12 cellular contexts compared by ENCODE assay signal in the genomic region with DNA sequence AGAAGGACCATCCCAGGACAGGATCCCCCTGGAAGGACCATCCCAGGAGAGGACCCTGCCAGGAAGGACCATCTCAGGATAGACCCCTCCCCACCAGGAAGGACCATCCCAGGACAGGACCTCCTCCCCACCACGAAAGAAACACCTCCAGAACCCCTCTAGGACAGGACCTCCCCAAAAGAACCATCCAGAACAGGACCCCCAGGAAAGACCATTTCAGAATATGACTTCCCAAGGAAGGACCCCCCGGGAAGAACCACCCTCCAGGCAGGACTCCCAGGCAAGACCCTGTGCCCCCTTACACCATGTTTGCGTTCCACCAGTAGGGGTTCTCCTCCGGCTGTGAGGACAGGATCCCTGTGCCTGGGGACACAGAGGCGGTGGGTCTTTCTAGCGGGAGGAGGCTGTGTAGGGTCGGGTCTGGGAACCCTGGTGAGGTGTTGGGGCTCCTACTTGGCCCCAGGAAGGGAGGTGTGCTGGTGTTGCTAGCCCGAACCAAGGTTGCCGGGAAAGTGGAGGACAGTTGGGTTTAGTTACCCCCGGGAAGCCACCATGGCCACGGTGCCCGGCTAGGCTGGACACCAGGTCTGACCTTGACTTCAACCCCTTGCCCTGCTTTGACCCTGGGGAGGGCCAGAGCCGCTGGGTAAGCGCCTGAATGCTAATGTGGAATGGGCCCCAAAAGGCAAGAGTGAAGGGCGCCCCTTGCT. TPM values are rescaled to one million over a fixed set of nuclear protein-coding genes. Genes with fewer than 3 reads are reported as not detected.
DNase-seq lines count a peak whose midpoint lies in the region; ATAC-seq, FAIRE-seq and TF ChIP-seq lines count a peak whose summit lies in the region.
"Had no signal": no experiment of that assay in that cellular context is flagged by ENCODE, and none has a peak within 500 bp of the region (broad histone marks: within the 10 kb centered on the region; RNA-seq: fewer than 3 reads in every experiment).

No MANE protein-coding gene starts in this region.

- POLR2A ChIA-PET in CD8-positive, alpha-beta memory T cell (lab: Charles Lee), result interaction anchor here (0.6 to 2.4 kb wide), 7 partner anchors 10 to 140 kb away, joined by 3 to 12 read pairs (median 5); partner anchors contain the start of genes CENPX, DCXR and LRRC45
- POLR2A ChIA-PET in K562 (lab: Yijun Ruan, JAX), result interaction anchor here (0.6 to 1.6 kb wide), 9 partner anchors 16 to 224 kb away, joined by 3 to 5 read pairs (median 3); partner anchors contain the start of genes ASPSCR1, CENPX, LRRC45 and PYCR1
- POLR2A ChIA-PET in RWPE1 (lab: Yijun Ruan, JAX; ENCODE audit: low non-redundant PET), result interaction anchor here (1.0 kb wide), 1 partner anchor 61 kb away, joined by 4 read pairs; no protein-coding TSS in a partner anchor

- no peaks in the 10 kb centered on the region for H3K9me1 ChIP-seq in K562 (ENCODE audit: control insufficient read depth, insufficient read depth, low read length)

- peaks cover 13% of the 10 kb centered on the region for H3K27me3 ChIP-seq in CD8-positive, alpha-beta memory T cell (ENCODE audit: insufficient read depth, low read length, poor library complexity, severe bottlenecking)
- H3K27me3 ChIP-seq in K562 (ENCODE audit: control insufficient read depth in 2 of 2, insufficient read depth in 2 of 2, low read length in 2 of 2) (no peaks in the 10 kb centered on the region), gastrocnemius medialis (peaks cover 7 to 21% (median 19%) of the 10 kb centered on the region in 3 donors)

- H3K27ac Mint-ChIP-seq in CD8-positive, alpha-beta memory T cell, result peak overlapping the region in 1 of 8 donors; percentile 40
- H3K27ac Mint-ChIP-seq in natural killer cell treated with Interleukin-12 subunit alpha and Interleukin-12 subunit beta and Interleukin-15 and Interleukin-18, amount 100 ng/mL, for 72 hours, result no peak overlapping the region

- intact Hi-C loops in K562 (cut with micrococcal nuclease) (loop anchor here (1.0 to 10.0 kb wide), 2 partner anchors 63 to 196 kb away; no protein-coding TSS in a partner anchor), gastrocnemius medialis (cut with DNase I; ENCODE audit: low total_unique reads) (loop anchor here (1.0 to 2.0 kb wide), 3 partner anchors 33 to 196 kb away; no protein-coding TSS in a partner anchor)

- H3K79me2 ChIP-seq in K562 (ENCODE audit: control insufficient read depth, insufficient read depth, low read length), result peaks cover 20% of the 10 kb centered on the region

- H3K27ac ChIP-seq in CD8-positive, alpha-beta memory T cell (ENCODE audit: low read depth, low read length), result no peak overlapping the region
- H3K27ac ChIP-seq in K562 (ENCODE audit: extremely low read depth, low read depth, low read length) (peak overlapping the region; percentile 68), gastrocnemius medialis (peak overlapping the region in 2 of 4 donors; percentile 8 to 48), RWPE1 (no peak overlapping the region)
- H3K27ac ChIP-seq: tibial artery had no signal

- FAIRE-seq in K562 (lab: Jason Lieb, UNC), result peak; percentile 63
- FAIRE-seq: astrocyte had no signal

- H3K9me3 ChIP-seq in CD8-positive, alpha-beta memory T cell (ENCODE audit: low read length), result no peaks in the 10 kb centered on the region
- H3K9me3 ChIP-seq in K562 (replicated peaks; ENCODE audit: control insufficient read depth, insufficient read depth, low read depth, low read length), result no peaks in the 10 kb centered on the region
- no peaks in the 10 kb centered on the region for H3K9me3 ChIP-seq in gastrocnemius medialis
- H3K9me3 ChIP-seq: tibial artery had no signal

- H3K9ac ChIP-seq in K562 (ENCODE audit: insufficient read depth in 1 of 2, low read depth in 2 of 2, low read length in 2 of 2), result peak overlapping the region; percentile 82 to 92

- in situ Hi-C loops in K562 (cut with MboI) (no loop called here), gastrocnemius medialis (cut with MboI; ENCODE audit: low sequenced_read_pairs in 4 of 4) (no loop called here)

- H3K4me1 Mint-ChIP-seq in CD8-positive, alpha-beta memory T cell, result peaks cover 4 to 11% (median 5%) of the 10 kb centered on the region in 3 donors
- peaks cover 0 to 6% of the 10 kb centered on the region in 2 donors for H3K4me1 Mint-ChIP-seq in natural killer cell treated with Interleukin-12 subunit alpha and Interleukin-12 subunit beta and Interleukin-15 and Interleukin-18, amount 100 ng/mL, for 72 hours (ENCODE audit: low read depth in 2 of 2)

- ATAC-seq in K562, result peak; percentile 16
- ATAC-seq in natural killer cell treated with Interleukin-12 subunit alpha and Interleukin-12 subunit beta and Interleukin-15 and Interleukin-18, amount 100 ng/mL, for 72 hours, result no peak
- no peak for ATAC-seq in gastrocnemius medialis

- H3K4me3 ChIP-seq in CD8-positive, alpha-beta memory T cell (ENCODE audit: low read length), result no peak overlapping the region
- H3K4me3 ChIP-seq in K562, result peak overlapping the region; percentile 58
- peak overlapping the region in 2 of 4 donors; percentile 46 to 51 for H3K4me3 ChIP-seq in gastrocnemius medialis

- no peaks in the 10 kb centered on the region for H4K20me1 ChIP-seq in K562 (replicated peaks; ENCODE audit: control insufficient read depth, insufficient read depth, low read length)

- TF ChIP-seq EP300 in K562 (IDR thresholded peaks at IDR 0.05; ENCODE audit: low read length), result no peak

- H3K4me1 ChIP-seq in CD8-positive, alpha-beta memory T cell (ENCODE audit: insufficient read depth, low read length), result no peaks in the 10 kb centered on the region
- H3K4me1 ChIP-seq in K562 (replicated peaks in 1 of 2; ENCODE audit: control insufficient read depth in 2 of 2, insufficient read depth in 2 of 2, low read length in 2 of 2) (peaks cover 7 to 71% of the 10 kb centered on the region in 2 experiments; a peak in 4 of 5 replicates), gastrocnemius medialis (peaks cover 12 to 23% of the 10 kb centered on the region in 2 donors)

- no peaks in the 10 kb centered on the region for H3K9me3 Mint-ChIP-seq in CD8-positive, alpha-beta memory T cell
- H3K9me3 Mint-ChIP-seq in natural killer cell treated with Interleukin-12 subunit alpha and Interleukin-12 subunit beta and Interleukin-15 and Interleukin-18, amount 100 ng/mL, for 72 hours, result no peaks in the 10 kb centered on the region

- H3K36me3 Mint-ChIP-seq in CD8-positive, alpha-beta memory T cell, result no peaks in the 10 kb centered on the region
- H3K36me3 Mint-ChIP-seq in natural killer cell treated with Interleukin-12 subunit alpha and Interleukin-12 subunit beta and Interleukin-15 and Interleukin-18, amount 100 ng/mL, for 72 hours, result no peaks in the 10 kb centered on the region

- no peak for TF ChIP-seq POLR2A in K562 (conservative IDR thresholded peaks at IDR 0.05)
- no peak for TF ChIP-seq POLR2A in gastrocnemius medialis (IDR thresholded peaks at IDR 0.05)

- WGBS in K562 (ENCODE audit: insufficient coverage, low coverage, missing lambda C conversion rate), result 42% methylated on average over 12 of the region's 15 CpGs

- H2AFZ ChIP-seq in K562 (ENCODE audit: low read depth, low read length), result peak overlapping the region; percentile 88

- CTCF ChIA-PET in CD8-positive, alpha-beta memory T cell (lab: Charles Lee), result interaction anchor here (0.7 to 4.8 kb wide), 32 partner anchors 8 to 247 kb away, joined by 3 to 83 read pairs (median 4); partner anchors contain the start of genes ARHGDIA, CENPX, DCXR and GPS1
- CTCF ChIA-PET in K562 (lab: Yijun Ruan, JAX; ENCODE audit: low intra/inter-chr PET ratio) (interaction anchor here (1.0 to 5.2 kb wide), 6 partner anchors 61 to 808 kb away, joined by 3 to 103 read pairs (median 10); partner anchors contain the start of genes CENPX, DCXR and LRRC45), RWPE1 (lab: Yijun Ruan, JAX) (interaction anchor here (0.5 to 3.2 kb wide), 32 partner anchors 8 to 1950 kb away, joined by 3 to 128 read pairs (median 4); partner anchors contain the start of genes CENPX, LRRC45 and RAC3)

- H3K36me3 ChIP-seq in CD8-positive, alpha-beta memory T cell (ENCODE audit: insufficient read depth, low read length), result no peaks in the 10 kb centered on the region
- H3K36me3 ChIP-seq in K562 (ENCODE audit: control insufficient read depth, insufficient read depth, low read length) (peaks cover 18% of the 10 kb centered on the region; the same call in 2 of the 3 replicates), gastrocnemius medialis (no peaks in the 10 kb centered on the region)
- H3K36me3 ChIP-seq: tibial artery had no signal

- peak overlapping the region; percentile 41 to 59 (median 45) for H3K4me3 Mint-ChIP-seq in CD8-positive, alpha-beta memory T cell
- peak overlapping the region; percentile 55 for H3K4me3 Mint-ChIP-seq in natural killer cell treated with Interleukin-12 subunit alpha and Interleukin-12 subunit beta and Interleukin-15 and Interleukin-18, amount 100 ng/mL, for 72 hours

- H3K4me2 ChIP-seq in K562 (ENCODE audit: insufficient read depth, low read length), result peak overlapping the region; percentile 85

- BruUV-seq in K562 (replicated peaks; lab: Mats Ljungman, UMichigan), result no TSS peak

- no peak for TF ChIP-seq RAD21 in K562 (CRISPR knock-in tag; conservative IDR thresholded peaks at IDR 0.05 in 1 of 2, IDR thresholded peaks at IDR 0.05 in 1 of 2)

- peaks cover 21 to 25% of the 10 kb centered on the region in 2 donors for H3K27me3 Mint-ChIP-seq in CD8-positive, alpha-beta memory T cell
- peaks cover 10 to 13% of the 10 kb centered on the region in 2 donors for H3K27me3 Mint-ChIP-seq in natural killer cell treated with Interleukin-12 subunit alpha and Interleukin-12 subunit beta and Interleukin-15 and Interleukin-18, amount 100 ng/mL, for 72 hours

- no peak for DNase-seq in CD8-positive, alpha-beta memory T cell
- DNase-seq in HuH-7 (ENCODE audit: low spot score), result peak; percentile 46
- peak; percentile 37 to 44 (median 40) for DNase-seq in K562 (ENCODE audit: extremely low read depth in 1 of 4, low spot score in 3 of 4)
- no peak for DNase-seq in natural killer cell treated with Interleukin-12 subunit alpha and Interleukin-12 subunit beta and Interleukin-15 and Interleukin-18, amount 100 ng/mL, for 72 hours (ENCODE audit: low spot score)
- DNase-seq in gastrocnemius medialis, result no peak
- no peak for DNase-seq in activated effector memory CD4-positive, alpha-beta T cell treated with Interleukin-2 at 50 U/mL for 16 hours
- DNase-seq in RWPE1 (ENCODE audit: low spot score), result no peak

- TF ChIP-seq CTCF in K562 (IDR thresholded peaks at IDR 0.05 in 2 of 3, conservative IDR thresholded peaks at IDR 0.05 in 1 of 3; ENCODE audit: insufficient read depth in 2 of 3, low read depth in 1 of 3, low read length in 3 of 3) (peak in 2 of 3 experiments; percentile 8 to 32; a peak in 2 of 6 replicates), gastrocnemius medialis (IDR thresholded peaks at IDR 0.05 in 4 of 5, conservative IDR thresholded peaks at IDR 0.05 in 1 of 5) (no peak), RWPE1 (conservative IDR thresholded peaks at IDR 0.05; ENCODE audit: low read depth) (no peak)

RNA-seq across cellular contexts. Expression of gene NOTUM, which starts 2.2 kb away (rescaled TPM):
- under 1 TPM; 0.33 to 0.35 TPM for total RNA-seq in CD8-positive, alpha-beta memory T cell
- polyA plus RNA-seq in CD8-positive, alpha-beta memory T cell, result not detected
- total RNA-seq in K562 (2011; cell fraction: chromatin; rRNA removed; ENCODE audit: low replicate concordance), result 8.4 and 25.5 TPM in 2 replicates
- 25.5 and 27.9 TPM in 2 replicates for total RNA-seq in K562 (2011; cell fraction: nucleolus; rRNA removed)
- 15.3 and 16.9 TPM in 2 replicates for total RNA-seq in K562 (2011; cell fraction: nucleoplasm; rRNA removed)
- 13.9 and 22.5 TPM in 2 replicates for total RNA-seq in K562 (2014; rRNA removed)
- 0.99 and 1.3 TPM in 2 replicates for total RNA-seq in K562 (2014; rRNA removed; fragmentation: Illumina TruSeq; extraction: Trizol)
- 4.1 and 4.2 TPM in 2 replicates for total RNA-seq in K562 (2015; rRNA removed; fragmentation: Illumina TruSeq; extraction: Trizol)
- 11.8 and 14.1 TPM in 2 replicates for total RNA-seq in K562 (2021)
- 4.5 and 6.1 TPM in 2 replicates for polyA plus RNA-seq in K562 (2011; rRNA removed)
- 7.8 and 22.0 TPM in 2 replicates for polyA plus RNA-seq in K562 (2011; cell fraction: cytosol; rRNA removed)
- polyA plus RNA-seq in K562 (2011; cell fraction: nucleus; rRNA removed), result 10.3 and 25.0 TPM in 2 replicates
- polyA plus RNA-seq in K562 (2012), result 8.5 and 11.5 TPM in 2 replicates
- polyA plus RNA-seq in K562 (2014; fragmentation: Illumina TruSeq; extraction: Trizol), result 1.9 and 5.3 TPM in 2 replicates
- under 1 TPM; 0.03 to 0.17 TPM for polyA plus RNA-seq in K562 (2014; fragmentation: Nextera tagmentation; extraction: Ambion mirVana)
- polyA plus RNA-seq in K562 (2014; rRNA removed), result 13.4 and 14.0 TPM in 2 replicates
- polyA minus RNA-seq in K562 (2011; rRNA and poly(A)+ RNA removed), result 0.72 and 1.6 TPM in 2 replicates
- polyA minus RNA-seq in K562 (2011; cell fraction: cytosol; rRNA and poly(A)+ RNA removed), result 4.7 and 5.6 TPM in 2 replicates
- 14.7 and 15.2 TPM in 2 replicates for polyA minus RNA-seq in K562 (2011; cell fraction: nucleus; rRNA and poly(A)+ RNA removed)
- total RNA-seq in natural killer cell treated with Interleukin-12 subunit alpha and Interleukin-12 subunit beta and Interleukin-15 and Interleukin-18, amount 100 ng/mL, for 72 hours, result under 1 TPM in 1 of 2 donors, not detected in 1; 0.17 TPM
- total RNA-seq in gastrocnemius medialis, result 1 to 10 TPM in 3 of 4 donors, not detected in 1; 1.7 to 1.8 (median 1.7) TPM
- total RNA-seq: epithelial cell of proximal tubule, posterior vena cava had no signal

RNA-seq across cellular contexts. Expression of gene MYADML2, which starts 11.8 kb away (rescaled TPM):
- total RNA-seq in CD8-positive, alpha-beta memory T cell, result not detected
- not detected for polyA plus RNA-seq in CD8-positive, alpha-beta memory T cell
- not detected in 2 replicates for total RNA-seq in K562 (2011; cell fraction: chromatin; rRNA removed; ENCODE audit: low replicate concordance)
- total RNA-seq in K562 (2011; cell fraction: nucleolus; rRNA removed), result not detected in 2 replicates
- not detected in 2 replicates for total RNA-seq in K562 (2011; cell fraction: nucleoplasm; rRNA removed)
- not detected in 2 replicates for total RNA-seq in K562 (2014; rRNA removed)
- not detected in 2 replicates for total RNA-seq in K562 (2014; rRNA removed; fragmentation: Illumina TruSeq; extraction: Trizol)
- total RNA-seq in K562 (2015; rRNA removed; fragmentation: Illumina TruSeq; extraction: Trizol), result not detected in 2 replicates
- not detected in 2 replicates for total RNA-seq in K562 (2021)
- not detected in 2 replicates for polyA plus RNA-seq in K562 (2011; rRNA removed)
- not detected in 2 replicates for polyA plus RNA-seq in K562 (2011; cell fraction: cytosol; rRNA removed)
- polyA plus RNA-seq in K562 (2011; cell fraction: nucleus; rRNA removed), result not detected in 2 replicates
- polyA plus RNA-seq in K562 (2012), result 0.05 and 0.26 TPM in 2 replicates
- polyA plus RNA-seq in K562 (2014; fragmentation: Illumina TruSeq; extraction: Trizol), result not detected in 2 replicates
- not detected for polyA plus RNA-seq in K562 (2014; fragmentation: Nextera tagmentation; extraction: Ambion mirVana)
- polyA plus RNA-seq in K562 (2014; rRNA removed), result not detected in 2 replicates
- not detected in 2 replicates for polyA minus RNA-seq in K562 (2011; rRNA and poly(A)+ RNA removed)
- not detected in 2 replicates for polyA minus RNA-seq in K562 (2011; cell fraction: cytosol; rRNA and poly(A)+ RNA removed)
- polyA minus RNA-seq in K562 (2011; cell fraction: nucleus; rRNA and poly(A)+ RNA removed), result not detected in 2 replicates
- total RNA-seq in natural killer cell treated with Interleukin-12 subunit alpha and Interleukin-12 subunit beta and Interleukin-15 and Interleukin-18, amount 100 ng/mL, for 72 hours, result not detected
- total RNA-seq in gastrocnemius medialis, result 10 to 100 TPM in 2 of 4 donors, 1 to 10 TPM in 2; 2.9 to 24.9 (median 13.3) TPM
- total RNA-seq: astrocyte, Daoy, epithelial cell of proximal tubule, posterior vena cava had no signal

RNA-seq across cellular contexts. Expression of gene ASPSCR1, which starts 18.6 kb away (rescaled TPM):
- total RNA-seq in CD8-positive, alpha-beta memory T cell, result 10 to 100 TPM; 32.0 to 35.9 TPM
- polyA plus RNA-seq in CD8-positive, alpha-beta memory T cell, result 29.2 TPM
- total RNA-seq in K562 (2011; cell fraction: chromatin; rRNA removed; ENCODE audit: low replicate concordance), result 32.2 and 96.0 TPM in 2 replicates
- total RNA-seq in K562 (2011; cell fraction: nucleolus; rRNA removed), result 68.7 and 87.6 TPM in 2 replicates
- 42.2 and 44.0 TPM in 2 replicates for total RNA-seq in K562 (2011; cell fraction: nucleoplasm; rRNA removed)
- total RNA-seq in K562 (2014; rRNA removed) (35.9 and 49.9 TPM in 2 replicates), K562 (2014; rRNA removed; fragmentation: Illumina TruSeq; extraction: Trizol) (5.9 and 7.4 TPM in 2 replicates), K562 (2015; rRNA removed; fragmentation: Illumina TruSeq; extraction: Trizol) (21.3 and 22.3 TPM in 2 replicates), K562 (2021) (33.4 and 36.9 TPM in 2 replicates), gastrocnemius medialis (10 to 100 TPM; 24.0 to 44.7 (median 32.0) TPM)
- polyA plus RNA-seq in K562 (2011; rRNA removed) (8.6 TPM in 2 replicates), K562 (2014; fragmentation: Illumina TruSeq; extraction: Trizol) (11.6 and 19.2 TPM in 2 replicates), K562 (2014; fragmentation: Nextera tagmentation; extraction: Ambion mirVana) (1 to 10 TPM in 1 of 2 experiments, under 1 TPM in 1; 0.90 to 2.2 TPM), K562 (2014; rRNA removed) (26.7 and 33.7 TPM in 2 replicates)
- polyA plus RNA-seq in K562 (2011; cell fraction: cytosol; rRNA removed), result 16.0 and 34.5 TPM in 2 replicates
- 72.4 and 104 TPM in 2 replicates for polyA plus RNA-seq in K562 (2011; cell fraction: nucleus; rRNA removed)
- 26.6 and 32.9 TPM in 2 replicates for polyA plus RNA-seq in K562 (2012)
- polyA minus RNA-seq in K562 (2011; rRNA and poly(A)+ RNA removed), result 1.6 and 6.1 TPM in 2 replicates
- 16.6 and 18.1 TPM in 2 replicates for polyA minus RNA-seq in K562 (2011; cell fraction: cytosol; rRNA and poly(A)+ RNA removed)
- polyA minus RNA-seq in K562 (2011; cell fraction: nucleus; rRNA and poly(A)+ RNA removed), result 25.4 and 29.1 TPM in 2 replicates
- total RNA-seq in natural killer cell treated with Interleukin-12 subunit alpha and Interleukin-12 subunit beta and Interleukin-15 and Interleukin-18, amount 100 ng/mL, for 72 hours, result 10 to 100 TPM; 21.6 to 46.8 TPM

RNA-seq across cellular contexts. Expression of gene PYCR1, which starts 21.7 kb away (rescaled TPM):
- total RNA-seq in CD8-positive, alpha-beta memory T cell, result 100 to 1,000 TPM; 128 to 138 TPM
- 0.63 TPM for polyA plus RNA-seq in CD8-positive, alpha-beta memory T cell
- 35.2 and 129 TPM in 2 replicates for total RNA-seq in K562 (2011; cell fraction: chromatin; rRNA removed; ENCODE audit: low replicate concordance)
- total RNA-seq in K562 (2011; cell fraction: nucleolus; rRNA removed), result 138 and 157 TPM in 2 replicates
- 86.4 and 88.3 TPM in 2 replicates for total RNA-seq in K562 (2011; cell fraction: nucleoplasm; rRNA removed)
- total RNA-seq in K562 (2014; rRNA removed) (215 and 290 TPM in 2 replicates), K562 (2014; rRNA removed; fragmentation: Illumina TruSeq; extraction: Trizol) (72.4 and 95.4 TPM in 2 replicates), K562 (2015; rRNA removed; fragmentation: Illumina TruSeq; extraction: Trizol) (120 and 126 TPM in 2 replicates), K562 (2021) (302 and 328 TPM in 2 replicates), gastrocnemius medialis (10 to 100 TPM in 3 of 4 donors, 1 to 10 TPM in 1; 5.6 to 16.8 (median 11.6) TPM)
- polyA plus RNA-seq in K562 (2011; rRNA removed) (188 and 273 TPM in 2 replicates), K562 (2014; fragmentation: Illumina TruSeq; extraction: Trizol) (183 and 278 TPM in 2 replicates), K562 (2014; fragmentation: Nextera tagmentation; extraction: Ambion mirVana) (10 to 100 TPM; 11.7 to 18.6 TPM), K562 (2014; rRNA removed) (270 and 349 TPM in 2 replicates)
- polyA plus RNA-seq in K562 (2011; cell fraction: cytosol; rRNA removed), result 301 and 524 TPM in 2 replicates
- polyA plus RNA-seq in K562 (2011; cell fraction: nucleus; rRNA removed), result 256 and 278 TPM in 2 replicates
- polyA plus RNA-seq in K562 (2012), result 283 and 370 TPM in 2 replicates
- polyA minus RNA-seq in K562 (2011; rRNA and poly(A)+ RNA removed), result 107 and 155 TPM in 2 replicates
- 127 and 130 TPM in 2 replicates for polyA minus RNA-seq in K562 (2011; cell fraction: cytosol; rRNA and poly(A)+ RNA removed)
- polyA minus RNA-seq in K562 (2011; cell fraction: nucleus; rRNA and poly(A)+ RNA removed), result 35.5 and 52.4 TPM in 2 replicates
- total RNA-seq in natural killer cell treated with Interleukin-12 subunit alpha and Interleukin-12 subunit beta and Interleukin-15 and Interleukin-18, amount 100 ng/mL, for 72 hours, result 10 to 100 TPM; 18.3 to 56.1 TPM

RNA-seq across cellular contexts. Expression of gene MAFG, which starts 31.3 kb away (rescaled TPM):
- 10 to 100 TPM; 28.4 to 34.7 TPM for total RNA-seq in CD8-positive, alpha-beta memory T cell
- polyA plus RNA-seq in CD8-positive, alpha-beta memory T cell, result 2.5 TPM
- total RNA-seq in K562 (2011; cell fraction: chromatin; rRNA removed; ENCODE audit: low replicate concordance), result 86.9 and 142 TPM in 2 replicates
- 78.0 and 85.0 TPM in 2 replicates for total RNA-seq in K562 (2011; cell fraction: nucleolus; rRNA removed)
- 64.7 and 70.4 TPM in 2 replicates for total RNA-seq in K562 (2011; cell fraction: nucleoplasm; rRNA removed)
- total RNA-seq in K562 (2014; rRNA removed), result 27.3 and 30.1 TPM in 2 replicates
- total RNA-seq in K562 (2014; rRNA removed; fragmentation: Illumina TruSeq; extraction: Trizol), result 16.3 and 16.9 TPM in 2 replicates
- 23.6 and 24.9 TPM in 2 replicates for total RNA-seq in K562 (2015; rRNA removed; fragmentation: Illumina TruSeq; extraction: Trizol)
- total RNA-seq in K562 (2021), result 46.7 and 58.1 TPM in 2 replicates
- polyA plus RNA-seq in K562 (2011; rRNA removed), result 22.4 and 31.8 TPM in 2 replicates
- polyA plus RNA-seq in K562 (2011; cell fraction: cytosol; rRNA removed), result 35.6 and 35.9 TPM in 2 replicates
- 200 and 206 TPM in 2 replicates for polyA plus RNA-seq in K562 (2011; cell fraction: nucleus; rRNA removed)
- polyA plus RNA-seq in K562 (2012), result 32.4 and 47.9 TPM in 2 replicates
- 31.2 and 36.3 TPM in 2 replicates for polyA plus RNA-seq in K562 (2014; fragmentation: Illumina TruSeq; extraction: Trizol)
- polyA plus RNA-seq in K562 (2014; fragmentation: Nextera tagmentation; extraction: Ambion mirVana), result 1 to 10 TPM; 1.1 to 2.8 TPM
- 44.8 and 46.7 TPM in 2 replicates for polyA plus RNA-seq in K562 (2014; rRNA removed)
- polyA minus RNA-seq in K562 (2011; rRNA and poly(A)+ RNA removed), result 10.6 and 14.3 TPM in 2 replicates
- 12.7 and 17.1 TPM in 2 replicates for polyA minus RNA-seq in K562 (2011; cell fraction: cytosol; rRNA and poly(A)+ RNA removed)
- 15.9 and 20.3 TPM in 2 replicates for polyA minus RNA-seq in K562 (2011; cell fraction: nucleus; rRNA and poly(A)+ RNA removed)
- total RNA-seq in natural killer cell treated with Interleukin-12 subunit alpha and Interleukin-12 subunit beta and Interleukin-15 and Interleukin-18, amount 100 ng/mL, for 72 hours, result 10 to 100 TPM; 26.7 to 49.4 TPM
- 10 to 100 TPM; 37.1 to 65.5 (median 51.9) TPM for total RNA-seq in gastrocnemius medialis

Comparison
In these comparisons a context has a peak if more than half of its experiments do, and no peak if none do; other contexts are left out.
1. DNase-seq: peak in HuH-7 (single experiment) and K562 (4 of 4); none in CD8-positive, alpha-beta memory T cell (0 of 5), natural killer cell treated with Interleukin-12 subunit alpha and Interleukin-12 subunit beta and Interleukin-15 and Interleukin-18, amount 100 ng/mL, for 72 hours (single experiment), gastrocnemius medialis (0 of 2), activated effector memory CD4-positive, alpha-beta T cell treated with Interleukin-2 at 50 U/mL for 16 hours (single experiment) and RWPE1 (single experiment).
2. CTCF ChIP-seq: peak in K562 (2 of 3); none in gastrocnemius medialis (0 of 5) and RWPE1 (single experiment).